1 cellular context compared by ENCODE assay signal in genomic region chr2:237455764-237456163, GRCh38.
TF ChIP-seq lines count a peak whose summit lies in the region.

No MANE protein-coding gene starts in this region.

TF ChIP-seq in GM12878, 131 proteins besides CTCF, POLR2A, EP300 and RAD21:
- TF ChIP-seq USF2 (IDR thresholded peaks at IDR 0.05; ENCODE audit: borderline replicate concordance, low read depth, low read length) (no peak), JUND (IDR thresholded peaks at IDR 0.05; ENCODE audit: low read depth, low read length) (no peak), BHLHE40 (IDR thresholded peaks at IDR 0.05; ENCODE audit: borderline replicate concordance in 1 of 2, low read depth in 2 of 2, low read length in 1 of 2) (peak in 1 of 2 experiments; percentile 17; a peak in 1 of 4 replicates), NR2C1 (IDR thresholded peaks at IDR 0.05) (no peak), PBX3 (IDR thresholded peaks at IDR 0.05; ENCODE audit: insufficient replicate concordance, low read depth, low read length) (peak; percentile 58), MTA2 (IDR thresholded peaks at IDR 0.05; ENCODE audit: low read depth) (peak; percentile 12; the same call in 1 of the 2 replicates), PAX5 (IDR thresholded peaks at IDR 0.05; ENCODE audit: borderline replicate concordance, low read depth, low read length) (peak; percentile 33; the same call in 1 of the 2 replicates), ZNF384 (IDR thresholded peaks at IDR 0.05; ENCODE audit: borderline replicate concordance, low read depth, low read length) (no peak)
- TF ChIP-seq, protein P1, sequence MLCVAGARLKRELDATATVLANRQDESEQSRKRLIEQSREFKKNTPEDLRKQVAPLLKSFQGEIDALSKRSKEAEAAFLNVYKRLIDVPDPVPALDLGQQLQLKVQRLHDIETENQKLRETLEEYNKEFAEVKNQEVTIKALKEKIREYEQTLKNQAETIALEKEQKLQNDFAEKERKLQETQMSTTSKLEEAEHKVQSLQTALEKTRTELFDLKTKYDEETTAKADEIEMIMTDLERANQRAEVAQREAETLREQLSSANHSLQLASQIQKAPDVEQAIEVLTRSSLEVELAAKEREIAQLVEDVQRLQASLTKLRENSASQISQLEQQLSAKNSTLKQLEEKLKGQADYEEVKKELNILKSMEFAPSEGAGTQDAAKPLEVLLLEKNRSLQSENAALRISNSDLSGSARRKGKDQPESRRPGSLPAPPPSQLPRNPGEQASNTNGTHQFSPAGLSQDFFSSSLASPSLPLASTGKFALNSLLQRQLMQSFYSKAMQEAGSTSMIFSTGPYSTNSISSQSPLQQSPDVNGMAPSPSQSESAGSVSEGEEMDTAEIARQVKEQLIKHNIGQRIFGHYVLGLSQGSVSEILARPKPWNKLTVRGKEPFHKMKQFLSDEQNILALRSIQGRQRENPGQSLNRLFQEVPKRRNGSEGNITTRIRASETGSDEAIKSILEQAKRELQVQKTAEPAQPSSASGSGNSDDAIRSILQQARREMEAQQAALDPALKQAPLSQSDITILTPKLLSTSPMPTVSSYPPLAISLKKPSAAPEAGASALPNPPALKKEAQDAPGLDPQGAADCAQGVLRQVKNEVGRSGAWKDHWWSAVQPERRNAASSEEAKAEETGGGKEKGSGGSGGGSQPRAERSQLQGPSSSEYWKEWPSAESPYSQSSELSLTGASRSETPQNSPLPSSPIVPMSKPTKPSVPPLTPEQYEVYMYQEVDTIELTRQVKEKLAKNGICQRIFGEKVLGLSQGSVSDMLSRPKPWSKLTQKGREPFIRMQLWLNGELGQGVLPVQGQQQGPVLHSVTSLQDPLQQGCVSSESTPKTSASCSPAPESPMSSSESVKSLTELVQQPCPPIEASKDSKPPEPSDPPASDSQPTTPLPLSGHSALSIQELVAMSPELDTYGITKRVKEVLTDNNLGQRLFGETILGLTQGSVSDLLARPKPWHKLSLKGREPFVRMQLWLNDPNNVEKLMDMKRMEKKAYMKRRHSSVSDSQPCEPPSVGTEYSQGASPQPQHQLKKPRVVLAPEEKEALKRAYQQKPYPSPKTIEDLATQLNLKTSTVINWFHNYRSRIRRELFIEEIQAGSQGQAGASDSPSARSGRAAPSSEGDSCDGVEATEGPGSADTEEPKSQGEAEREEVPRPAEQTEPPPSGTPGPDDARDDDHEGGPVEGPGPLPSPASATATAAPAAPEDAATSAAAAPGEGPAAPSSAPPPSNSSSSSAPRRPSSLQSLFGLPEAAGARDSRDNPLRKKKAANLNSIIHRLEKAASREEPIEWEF (IDR thresholded peaks at IDR 0.05; ENCODE audit: insufficient replicate concordance, low read depth, low read length), result no peak
- TF ChIP-seq, protein P2, sequence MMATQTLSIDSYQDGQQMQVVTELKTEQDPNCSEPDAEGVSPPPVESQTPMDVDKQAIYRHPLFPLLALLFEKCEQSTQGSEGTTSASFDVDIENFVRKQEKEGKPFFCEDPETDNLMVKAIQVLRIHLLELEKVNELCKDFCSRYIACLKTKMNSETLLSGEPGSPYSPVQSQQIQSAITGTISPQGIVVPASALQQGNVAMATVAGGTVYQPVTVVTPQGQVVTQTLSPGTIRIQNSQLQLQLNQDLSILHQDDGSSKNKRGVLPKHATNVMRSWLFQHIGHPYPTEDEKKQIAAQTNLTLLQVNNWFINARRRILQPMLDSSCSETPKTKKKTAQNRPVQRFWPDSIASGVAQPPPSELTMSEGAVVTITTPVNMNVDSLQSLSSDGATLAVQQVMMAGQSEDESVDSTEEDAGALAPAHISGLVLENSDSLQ (IDR thresholded peaks at IDR 0.05), result peak; percentile 86
TF ChIP-seq in GM12878: peak in this region for 5.
